Comparison of ENCODE assay signal across 26 cellular contexts in the genomic region with DNA sequence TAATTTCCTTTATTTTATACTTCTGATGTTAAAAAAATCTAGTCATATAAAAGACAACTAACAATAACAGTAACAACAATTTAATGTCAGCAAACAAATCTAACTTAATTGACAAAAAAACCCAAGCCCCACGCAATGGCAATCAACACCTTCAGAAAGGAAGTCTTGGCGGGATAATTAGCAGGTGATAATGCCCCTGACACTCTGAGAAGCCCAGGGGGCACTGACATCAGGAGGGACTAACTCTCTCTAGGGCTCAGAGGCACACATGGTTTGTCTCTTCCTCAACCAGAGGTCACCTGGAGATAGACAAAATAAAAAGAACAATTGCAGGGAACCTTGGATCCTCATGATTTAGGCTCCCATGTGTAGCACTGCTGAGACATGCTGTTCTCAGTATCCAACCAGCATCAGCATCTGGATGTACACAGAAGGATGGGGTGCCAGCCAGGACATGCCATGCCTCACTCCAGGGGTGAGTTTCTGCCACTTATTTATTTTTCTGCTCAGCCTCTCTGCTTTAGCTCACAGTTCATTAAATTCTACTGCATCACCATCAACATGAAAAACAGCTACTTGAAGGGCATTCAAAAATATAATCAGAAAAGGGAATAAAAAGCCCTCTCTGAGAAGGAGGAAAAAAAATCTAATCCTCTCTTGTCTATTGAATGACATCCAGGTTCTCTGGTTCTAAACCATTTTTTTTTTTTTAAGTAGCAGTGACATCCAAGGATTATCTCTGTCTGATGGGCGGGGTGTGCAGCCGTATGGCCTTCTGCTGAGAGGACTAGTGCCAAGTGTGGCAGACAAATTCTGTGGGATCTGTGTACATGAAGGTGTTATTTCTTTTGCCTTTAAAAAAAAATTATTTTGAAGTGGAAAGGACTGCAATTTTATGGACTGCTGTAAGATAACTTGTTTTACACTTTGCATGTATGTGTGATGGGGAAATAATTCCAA.
DNase-seq lines count a peak whose midpoint lies in the region; ATAC-seq and TF ChIP-seq lines count a peak whose summit lies in the region.
"Had no signal": no experiment of that assay in that cellular context is flagged by ENCODE, and none has a peak within 500 bp of the region (broad histone marks: within the 10 kb centered on the region; RNA-seq: fewer than 3 reads in every experiment).

No MANE protein-coding gene starts in this region.

- H3K27me3 Mint-ChIP-seq in GM23338 (ENCODE audit: insufficient read depth, low read depth, poor library complexity) (peaks cover 9% of the 10 kb centered on the region), neural progenitor cell (ENCODE audit: insufficient read depth, low read depth) (no peaks in the 10 kb centered on the region)

- H2AFZ ChIP-seq in GM23338 = no peak overlapping the region
- no peak overlapping the region for H2AFZ ChIP-seq in neural progenitor cell (replicated peaks)

- H3K4me1 Mint-ChIP-seq in GM23338 (peaks cover 32% of the 10 kb centered on the region), neural progenitor cell (peaks cover 37% of the 10 kb centered on the region)

- H3K9me3 ChIP-seq in A673 (ENCODE audit: low read depth, low read length, poor library complexity, severe bottlenecking) (no peaks in the 10 kb centered on the region), neural progenitor cell (ENCODE audit: low read depth) (no peaks in the 10 kb centered on the region)
- H3K9me3 ChIP-seq: heart left ventricle, transverse colon had no signal

- peak; percentile 35 for DNase-seq in A673 (ENCODE audit: low spot score)
- no peak for DNase-seq in GM23338 (ENCODE audit: low spot score)
- DNase-seq in NCI-H446 treated with DMSO at 0.1 percent for 48 hours (lab: John Stamatoyannopoulos, UW) = peak; percentile 85
- peak; percentile 79 for DNase-seq in cerebellum (ENCODE audit: low spot score)
- no peak for DNase-seq in T-helper 1 cell
- DNase-seq in NOMO-1 treated with DMSO at 0.1 percent for 48 hours (lab: John Stamatoyannopoulos, UW; ENCODE audit: unreplicated experiment) = no peak
- DNase-seq in neural progenitor cell (ENCODE audit: low spot score) = no peak
- no peak for DNase-seq in AG20443 (ENCODE audit: low spot score)
- DNase-seq: ACHN; activated CD4-positive, alpha-beta T cell treated with anti-CD3 and anti-CD28 coated beads for 1 hour; activated CD8-positive, alpha-beta T cell treated with anti-CD3 and anti-CD28 coated beads, Interleukin-2, amount 10 ng/mL, durations not matched to agents 7 days and 5 days; activated naive CD4-positive, alpha-beta T cell; activated T-cell treated with anti-CD3 and anti-CD28 coated beads, Interleukin-2, amount 50 U/mL, for 1 hour; amniotic stem cell; heart left ventricle; HFFc6; KG1; natural killer cell; NCI-H2029 treated with DMSO at 0.1 percent for 48 hours; NCI-H774; PC-3; right cardiac atrium; SHP77 treated with DMSO at 0.1 percent for 48 hours; stimulated activated CD8-positive, alpha-beta memory T cell treated with anti-CD3 and anti-CD28 coated beads, Interleukin-4, amount 100 ng/mL, for 48 hours; transverse colon had no signal

- ATAC-seq in GM23338 = no peak
- ATAC-seq: activated CD8-positive, alpha-beta T cell treated with anti-CD3 and anti-CD28 coated beads, Interleukin-2, amount 10 ng/mL, durations not matched to agents 7 days and 5 days; heart left ventricle; natural killer cell; PC-3 had no signal

- H3K9ac ChIP-seq in neural progenitor cell = no peak overlapping the region

- no peaks in the 10 kb centered on the region for H3K9me2 ChIP-seq in GM23338 (ENCODE audit: insufficient read depth)

- H3K9me3 Mint-ChIP-seq in GM23338 (no peaks in the 10 kb centered on the region), neural progenitor cell (no peaks in the 10 kb centered on the region)
- H3K9me3 Mint-ChIP-seq: CD14-positive monocyte, HFFc6, natural killer cell had no signal

- H3K4me1 ChIP-seq in A673 (ENCODE audit: insufficient read depth, low read length, poor library complexity, severe bottlenecking) = peaks cover 25% of the 10 kb centered on the region
- peaks cover 20% of the 10 kb centered on the region for H3K4me1 ChIP-seq in GM23338 (ENCODE audit: insufficient read depth)
- H3K4me1 ChIP-seq in neural progenitor cell = peaks cover 6% of the 10 kb centered on the region

- intact Hi-C loops in A673 (cut with micrococcal nuclease; ENCODE audit: unreplicated experiment) = no loop called here

- no peak overlapping the region for H3K4me3 ChIP-seq in A673 (ENCODE audit: low read depth, low read length, poor library complexity, severe bottlenecking)
- H3K4me3 ChIP-seq in GM23338 = no peak overlapping the region
- H3K4me3 ChIP-seq in neural progenitor cell = no peak overlapping the region
- H3K4me3 ChIP-seq: heart left ventricle, transverse colon had no signal

- no peaks in the 10 kb centered on the region for H3K36me3 ChIP-seq in A673 (ENCODE audit: insufficient read depth, low read length, poor library complexity, severe bottlenecking)
- H3K36me3 ChIP-seq in GM23338 (ENCODE audit: insufficient read depth) = no peaks in the 10 kb centered on the region
- H3K36me3 ChIP-seq in neural progenitor cell = no peaks in the 10 kb centered on the region
- H3K36me3 ChIP-seq: heart left ventricle, transverse colon had no signal

- TF ChIP-seq CTCF in A673 (conservative IDR thresholded peaks at IDR 0.05; ENCODE audit: low read depth, low read length) (no peak), GM23338 (conservative IDR thresholded peaks at IDR 0.05; ENCODE audit: low read depth in 2 of 2) (no peak), neural progenitor cell (IDR thresholded peaks at IDR 0.05) (no peak)

- POLR2A ChIA-PET in A673 (lab: Charles Lee; ENCODE audit: low non-redundant PET) = interaction anchor here (0.7 kb wide), 1 partner anchor 15 kb away, joined by 4 read pairs; no protein-coding TSS in a partner anchor

- H3K27ac ChIP-seq in A673 (ENCODE audit: low read depth, low read length, poor library complexity, severe bottlenecking) = no peak overlapping the region
- no peak overlapping the region for H3K27ac ChIP-seq in GM23338 (ENCODE audit: low read depth)
- H3K27ac ChIP-seq in neural progenitor cell = no peak overlapping the region
- H3K27ac ChIP-seq: heart left ventricle, transverse colon had no signal

- BruUV-seq in A673 (replicated peaks; lab: Mats Ljungman, UMichigan) = no TSS peak

- no peaks in the 10 kb centered on the region for H3K27me3 ChIP-seq in A673 (replicated peaks; ENCODE audit: insufficient read depth, low read depth, low read length, poor library complexity)
- no peaks in the 10 kb centered on the region for H3K27me3 ChIP-seq in GM23338 (ENCODE audit: insufficient read depth)
- H3K27me3 ChIP-seq in neural progenitor cell = no peaks in the 10 kb centered on the region
- H3K27me3 ChIP-seq: heart left ventricle, transverse colon had no signal

- CTCF ChIA-PET in A673 (lab: Charles Lee) = no interaction called here

- H3K4me3 Mint-ChIP-seq in GM23338 = no peak overlapping the region
- no peak overlapping the region for H3K4me3 Mint-ChIP-seq in neural progenitor cell
- H3K4me3 Mint-ChIP-seq: activated CD8-positive, alpha-beta T cell treated with anti-CD3 and anti-CD28 coated beads, Interleukin-2, amount 10 ng/mL, durations not matched to agents 7 days and 5 days; CD14-positive monocyte; HFFc6; natural killer cell had no signal

- H3K4me2 ChIP-seq in GM23338 = no peak overlapping the region
- H3K4me2 ChIP-seq in neural progenitor cell = no peak overlapping the region

- H4K20me1 ChIP-seq in GM23338 (replicated peaks; ENCODE audit: insufficient read depth) = no peaks in the 10 kb centered on the region; the same call in 1 of the 2 replicates
- H4K20me1 ChIP-seq in neural progenitor cell (ENCODE audit: low read depth) = peaks cover 31% of the 10 kb centered on the region

- H3K36me3 Mint-ChIP-seq in GM23338 (ENCODE audit: low read depth) = peaks cover 3% of the 10 kb centered on the region; the same call in 1 of the 3 replicates
- H3K36me3 Mint-ChIP-seq in neural progenitor cell = peaks cover 4% of the 10 kb centered on the region
- H3K36me3 Mint-ChIP-seq: natural killer cell had no signal

- H3K79me2 ChIP-seq in GM23338 (replicated peaks; ENCODE audit: insufficient read depth) (no peaks in the 10 kb centered on the region; the same call in 1 of the 2 replicates), neural progenitor cell (ENCODE audit: low read depth) (no peaks in the 10 kb centered on the region)

- H3K27ac Mint-ChIP-seq in GM23338 (peak overlapping the region; percentile 69; the same call in 1 of the 2 replicates), neural progenitor cell (no peak overlapping the region)
- H3K27ac Mint-ChIP-seq: activated CD8-positive, alpha-beta T cell treated with anti-CD3 and anti-CD28 coated beads, Interleukin-2, amount 10 ng/mL, durations not matched to agents 7 days and 5 days; CD14-positive monocyte; HFFc6; natural killer cell had no signal

- H3F3A ChIP-seq in GM23338 (replicated peaks; ENCODE audit: low read depth) (no peaks in the 10 kb centered on the region), neural progenitor cell (ENCODE audit: low read depth) (no peaks in the 10 kb centered on the region)

TF ChIP-seq in GM23338, 12 proteins besides CTCF, POLR2A, EP300 and RAD21 (continues in another document):
- TF ChIP-seq ZNF114 (CRISPR knock-in tag; IDR thresholded peaks at IDR 0.05) = no peak

Comparison
In these comparisons a context has a peak if more than half of its experiments do, and no peak if none do; other contexts are left out.
1. DNase-seq: peak in A673 (single experiment), NCI-H446 treated with DMSO at 0.1 percent for 48 hours (single experiment) and cerebellum (single experiment); none in GM23338 (single experiment), T-helper 1 cell (0 of 5), NOMO-1 treated with DMSO at 0.1 percent for 48 hours (single experiment), neural progenitor cell (single experiment) and AG20443 (single experiment).